Comparison of ENCODE assay signal across 8 cellular contexts in the genomic region with DNA sequence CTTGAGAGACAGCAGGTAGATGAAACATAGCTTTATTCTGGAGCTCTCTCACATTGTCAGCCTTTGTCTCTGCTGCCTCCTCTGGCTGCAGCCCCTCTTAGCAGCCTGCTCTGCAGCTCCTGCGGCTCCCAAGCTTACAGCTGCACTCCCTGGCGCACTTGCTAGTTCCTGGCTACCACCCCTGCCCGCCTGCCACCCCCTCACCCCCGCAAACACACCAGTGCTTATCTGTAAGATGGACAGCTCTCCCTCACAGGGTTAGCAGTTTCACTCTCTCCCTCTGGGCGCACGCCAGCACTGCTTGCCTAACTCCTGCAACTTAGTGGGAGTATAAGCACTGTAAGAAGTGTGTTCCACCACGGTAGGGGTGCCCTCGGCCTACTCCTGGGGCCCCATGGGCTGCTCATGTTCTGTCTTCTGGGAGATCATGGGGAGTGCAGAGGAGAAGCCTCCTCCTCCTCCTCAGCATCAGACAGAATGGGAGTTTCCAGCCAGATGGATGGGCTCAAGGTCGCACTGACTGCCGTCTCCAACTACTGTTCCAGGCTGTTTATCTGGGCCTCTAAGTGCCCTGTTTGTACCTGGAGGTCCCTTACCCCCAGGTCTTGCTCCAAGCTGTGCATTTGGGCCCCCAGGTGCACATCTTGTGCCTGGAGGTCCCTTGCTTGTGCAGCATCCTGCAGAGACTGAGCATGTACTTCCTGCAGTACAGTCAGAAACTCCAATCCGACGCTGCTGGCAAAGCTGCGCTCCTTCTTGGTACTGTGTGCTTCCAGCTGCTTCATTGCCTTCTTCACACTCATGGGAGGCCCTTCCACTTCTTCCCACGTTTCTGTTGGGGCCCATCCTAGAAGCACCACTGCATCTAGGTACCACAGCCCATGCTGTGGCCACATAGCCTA.
DNase-seq lines count a peak whose midpoint lies in the region; ATAC-seq, FAIRE-seq and TF ChIP-seq lines count a peak whose summit lies in the region.

No MANE protein-coding gene starts in this region.

- TF ChIP-seq CTCF in neural crest cell (conservative IDR thresholded peaks at IDR 0.05) = peak; percentile 61

- H3K27ac Mint-ChIP-seq in neural crest cell (ENCODE audit: unreplicated experiment) = no peak overlapping the region
- H3K27ac Mint-ChIP-seq in stimulated activated naive CD8-positive, alpha-beta T cell treated with anti-CD3 and anti-CD28 coated beads, Interleukin-15, amount 100 ng/mL, for 72 hours = no peak overlapping the region

- DNase-seq in GM18507 (ENCODE audit: extremely low spot score, insufficient read length, low read depth) (no peak), SK-N-DZ (ENCODE audit: low spot score) (peak; percentile 86), neural crest cell (ENCODE audit: low read depth, low spot score) (peak; percentile 32), mucosa of gallbladder (ENCODE audit: low spot score) (no peak), mesenteric fat pad (ENCODE audit: low spot score) (no peak), T1000 (lab: John Stamatoyannopoulos, UW) (no peak)
- DNase-seq in stimulated activated naive CD8-positive, alpha-beta T cell treated with anti-CD3 and anti-CD28 coated beads, Interleukin-15, amount 100 ng/mL, for 72 hours = no peak

- no peaks in the 10 kb centered on the region for H3K4me1 Mint-ChIP-seq in neural crest cell
- H3K4me1 Mint-ChIP-seq in stimulated activated naive CD8-positive, alpha-beta T cell treated with anti-CD3 and anti-CD28 coated beads, Interleukin-15, amount 100 ng/mL, for 72 hours = no peaks in the 10 kb centered on the region

- H3K36me3 Mint-ChIP-seq in neural crest cell (ENCODE audit: low read depth) = no peaks in the 10 kb centered on the region

- TF ChIP-seq RAD21 in Ishikawa (IDR thresholded peaks at IDR 0.05; ENCODE audit: low read depth) = peak; percentile 45

- no peak overlapping the region for H3K4me3 Mint-ChIP-seq in neural crest cell
- no peak overlapping the region for H3K4me3 Mint-ChIP-seq in stimulated activated naive CD8-positive, alpha-beta T cell treated with anti-CD3 and anti-CD28 coated beads, Interleukin-15, amount 100 ng/mL, for 72 hours

- TF ChIP-seq EP300 in Ishikawa (IDR thresholded peaks at IDR 0.05; ENCODE audit: borderline replicate concordance) = no peak

- ATAC-seq in stimulated activated naive CD8-positive, alpha-beta T cell treated with anti-CD3 and anti-CD28 coated beads, Interleukin-15, amount 100 ng/mL, for 72 hours = no peak

- H3K9me3 Mint-ChIP-seq in neural crest cell = no peaks in the 10 kb centered on the region
- peaks cover 11 to 16% of the 10 kb centered on the region in 2 donors for H3K9me3 Mint-ChIP-seq in stimulated activated naive CD8-positive, alpha-beta T cell treated with anti-CD3 and anti-CD28 coated beads, Interleukin-15, amount 100 ng/mL, for 72 hours

- FAIRE-seq in GM18507 (lab: Jason Lieb, UNC) = peak; percentile 5

- no peaks in the 10 kb centered on the region for H3K27me3 Mint-ChIP-seq in neural crest cell (ENCODE audit: low read depth)
- no peaks in the 10 kb centered on the region for H3K27me3 Mint-ChIP-seq in stimulated activated naive CD8-positive, alpha-beta T cell treated with anti-CD3 and anti-CD28 coated beads, Interleukin-15, amount 100 ng/mL, for 72 hours

TF ChIP-seq in Ishikawa, 13 proteins besides CTCF, POLR2A, EP300 and RAD21:
- TF ChIP-seq TAF1 (IDR thresholded peaks at IDR 0.05; ENCODE audit: low read depth) (no peak), YY1 (IDR thresholded peaks at IDR 0.05; ENCODE audit: low read depth) (no peak), FOXM1 (IDR thresholded peaks at IDR 0.05; ENCODE audit: borderline replicate concordance, low read depth) (no peak), NFIC (IDR thresholded peaks at IDR 0.05) (no peak)

Comparison
In these comparisons a context has a peak if more than half of its experiments do, and no peak if none do; other contexts are left out.
1. DNase-seq: peak in SK-N-DZ (single experiment) and neural crest cell (single experiment); none in GM18507 (single experiment), stimulated activated naive CD8-positive, alpha-beta T cell treated with anti-CD3 and anti-CD28 coated beads, Interleukin-15, amount 100 ng/mL, for 72 hours (0 of 2), mucosa of gallbladder (single experiment), mesenteric fat pad (single experiment) and T1000 (single experiment).